In the genomic region with DNA sequence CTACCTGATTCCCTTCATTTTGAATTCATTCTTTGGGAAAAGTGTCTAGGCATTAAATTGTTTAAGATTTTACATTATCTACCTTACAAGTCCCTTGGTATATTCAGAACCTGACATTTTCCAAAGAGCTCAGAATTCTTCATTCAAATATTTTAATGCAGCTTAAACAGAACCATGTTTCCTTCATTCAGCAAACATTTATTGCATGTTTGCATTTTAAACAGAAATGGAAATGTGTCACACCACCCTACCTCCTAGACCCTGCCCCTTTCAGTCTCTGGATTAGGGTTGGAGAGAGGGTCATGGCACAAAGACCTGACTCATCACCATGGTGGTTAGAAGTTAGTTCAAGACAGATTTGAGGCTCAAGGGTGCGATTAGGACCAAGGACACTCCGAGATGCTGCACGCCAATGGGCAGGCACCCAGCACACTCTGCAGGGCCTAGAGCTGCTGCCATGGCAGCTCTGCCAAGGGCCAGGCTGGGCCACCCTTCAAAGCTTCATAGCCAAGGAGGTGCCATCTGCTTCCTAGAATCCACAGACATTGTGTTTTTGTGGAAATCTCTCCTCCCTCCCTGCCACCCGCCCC, we compare ENCODE assay signal across 20 cellular contexts.
DNase-seq lines count a peak whose midpoint lies in the region; FAIRE-seq and TF ChIP-seq lines count a peak whose summit lies in the region.
"Had no signal": no experiment of that assay in that cellular context is flagged by ENCODE, and none has a peak within 500 bp of the region (broad histone marks: within the 10 kb centered on the region; RNA-seq: fewer than 3 reads in every experiment).

No MANE protein-coding gene starts in this region.

- peaks cover 41% of the 10 kb centered on the region for H3F3A ChIP-seq in GM23248 (ENCODE audit: insufficient read depth)

- peak overlapping the region; percentile 90 for H3K27ac ChIP-seq in GM23248
- H3K27ac ChIP-seq in kidney (ENCODE audit: low read depth in 2 of 2, low read length in 2 of 2), result no peak overlapping the region
- H3K27ac ChIP-seq in transverse colon, result peak overlapping the region in 3 of 4 donors; percentile 1 to 21 (median 18)
- no peak overlapping the region for H3K27ac ChIP-seq in SJCRH30
- H3K27ac ChIP-seq: cardiac muscle cell, KMS-11, VCaP had no signal

- H3K4me1 ChIP-seq in GM23248 (ENCODE audit: insufficient read depth), result peaks cover 48% of the 10 kb centered on the region
- peaks cover 48% of the 10 kb centered on the region for H3K4me1 ChIP-seq in adipocyte (ENCODE audit: control insufficient read depth, insufficient read depth, low read length)
- H3K4me1 ChIP-seq in kidney (ENCODE audit: control insufficient read depth in 1 of 2, insufficient read depth in 1 of 2, low read depth in 1 of 2, low read length in 2 of 2), result no peaks in the 10 kb centered on the region
- peaks cover 0 to 11% (median 6%) of the 10 kb centered on the region in 4 donors for H3K4me1 ChIP-seq in transverse colon
- no peaks in the 10 kb centered on the region for H3K4me1 ChIP-seq in SJCRH30

- DNase-seq in GM23248 (peak; percentile 42), adipocyte (ENCODE audit: low read depth) (peak; percentile 24), kidney (peak; percentile 39), transverse colon (no peak), SJCRH30 (no peak), mesenteric fat pad (ENCODE audit: low spot score) (no peak), hippocampal formation (lab: John Stamatoyannopoulos, UW) (no peak)
- DNase-seq: activated CD4-positive, alpha-beta T cell treated with anti-CD3 and anti-CD28 coated beads for 48 hours; activated naive CD4-positive, alpha-beta T cell treated with Interleukin-2 at 50 U/mL for 16 hours; activated T-cell treated with anti-CD3 and anti-CD28 coated beads, Interleukin-2, amount 50 U/mL, for 48 hours; glutamatergic neuron; MV-4-11; NCI-H526; occipital lobe; stimulated activated CD4-positive, alpha-beta T cell treated with anti-CD3 and anti-CD28 coated beads, Interleukin-4, amount 100 ng/mL, for 4 hours; stimulated activated naive CD4-positive, alpha-beta T cell had no signal

- peaks cover 13% of the 10 kb centered on the region; the same call in 1 of the 2 replicates for H3K36me3 ChIP-seq in GM23248 (ENCODE audit: low read depth)
- peaks cover 33% of the 10 kb centered on the region for H3K36me3 ChIP-seq in adipocyte (ENCODE audit: control insufficient read depth, insufficient read depth, low read length, severe bottlenecking)
- H3K36me3 ChIP-seq in kidney (ENCODE audit: control insufficient read depth in 1 of 2, insufficient read depth in 2 of 2, low read length in 2 of 2), result no peaks in the 10 kb centered on the region
- H3K36me3 ChIP-seq in transverse colon, result no peaks in the 10 kb centered on the region
- peaks cover 53% of the 10 kb centered on the region for H3K36me3 ChIP-seq in SJCRH30
- H3K36me3 ChIP-seq: cardiac muscle cell had no signal

- H3K9me3 ChIP-seq in GM23248 (ENCODE audit: low read depth), result no peaks in the 10 kb centered on the region
- H3K9me3 ChIP-seq in adipocyte (ENCODE audit: control insufficient read depth, low read length), result no peaks in the 10 kb centered on the region
- H3K9me3 ChIP-seq in kidney (ENCODE audit: control insufficient read depth in 1 of 2, low read length in 2 of 2), result no peaks in the 10 kb centered on the region
- H3K9me3 ChIP-seq in transverse colon, result no peaks in the 10 kb centered on the region
- H3K9me3 ChIP-seq in SJCRH30 (replicated peaks), result no peaks in the 10 kb centered on the region

- no peaks in the 10 kb centered on the region for H3K9me2 ChIP-seq in GM23248 (ENCODE audit: insufficient read depth)

- 78 to 79% methylated on average over 4 of the region's 4 CpGs for WGBS in GM23248 (ENCODE audit: low coverage in 1 of 2, low lambda C conversion rate in 2 of 2, missing lambda C conversion rate in 2 of 2), 2 experiments
- 87% methylated on average over 4 of the region's 4 CpGs; no CpG with 5 or more reads in 1 of the 2 donors for WGBS in transverse colon (ENCODE audit: low coverage in 1 of 2), 2 donors

- intact Hi-C loops in kidney (cut with DNase I) (no loop called here), transverse colon (cut with DNase I; ENCODE audit: low total_unique reads) (no loop called here)

- peak overlapping the region; percentile 60 for H3K4me2 ChIP-seq in GM23248 (ENCODE audit: unreplicated experiment)
- H3K4me2 ChIP-seq: KMS-11 had no signal

- H3K27me3 ChIP-seq in GM23248 (replicated peaks; ENCODE audit: insufficient read depth) (no peaks in the 10 kb centered on the region), adipocyte (replicated peaks; ENCODE audit: control insufficient read depth, insufficient read depth, low read length) (no peaks in the 10 kb centered on the region), transverse colon (no peaks in the 10 kb centered on the region), SJCRH30 (no peaks in the 10 kb centered on the region)
- H3K27me3 ChIP-seq: cardiac muscle cell had no signal

- peaks cover 68% of the 10 kb centered on the region for H3K79me2 ChIP-seq in GM23248 (ENCODE audit: insufficient read depth)

- H3K9ac ChIP-seq in GM23248 (peak overlapping the region; percentile 66), adipocyte (ENCODE audit: low read length) (peak overlapping the region; percentile 53), kidney (ENCODE audit: low read length in 2 of 2) (no peak overlapping the region)
- H3K9ac ChIP-seq: KMS-11 had no signal

- H3K4me3 ChIP-seq in GM23248 (no peak overlapping the region), adipocyte (ENCODE audit: low read length) (no peak overlapping the region), kidney (ENCODE audit: low read length in 2 of 2) (no peak overlapping the region), transverse colon (no peak overlapping the region), SJCRH30 (no peak overlapping the region)
- H3K4me3 ChIP-seq: cardiac muscle cell had no signal

- no peak for TF ChIP-seq CTCF in kidney (IDR thresholded peaks at IDR 0.05; ENCODE audit: borderline replicate concordance, extremely low read depth, insufficient read depth)
- no peak for TF ChIP-seq CTCF in transverse colon (IDR thresholded peaks at IDR 0.05)

- no peak for TF ChIP-seq POLR2A in transverse colon (IDR thresholded peaks at IDR 0.05)

- FAIRE-seq in kidney (lab: Jason Lieb, UNC), result no peak
- FAIRE-seq: endometrium had no signal

- no peaks in the 10 kb centered on the region for H4K20me1 ChIP-seq in GM23248 (ENCODE audit: insufficient read depth)

- H2AFZ ChIP-seq in GM23248, result no peak overlapping the region

- in situ Hi-C loops in GM23248 (cut with MboI), result no loop called here
- in situ Hi-C loops in transverse colon (cut with MboI; ENCODE audit: low pct_ligation_motif_present in 1 of 4, low pct_unique_long_range_greater_than_20kb in 1 of 4, low sequenced_read_pairs in 3 of 4), result no loop called here

- no peak for TF ChIP-seq EP300 in transverse colon (IDR thresholded peaks at IDR 0.05; ENCODE audit: low read depth)

Comparison
In these comparisons a context has a peak if more than half of its experiments do, and no peak if none do; other contexts are left out.
1. DNase-seq: peak in GM23248 (single experiment), adipocyte (single experiment) and kidney (single experiment); none in transverse colon (single experiment), SJCRH30 (0 of 2), mesenteric fat pad (single experiment) and hippocampal formation (0 of 2).
2. H3K27ac ChIP-seq: peak in GM23248 (single experiment) and transverse colon (3 of 4); none in kidney (0 of 2) and SJCRH30 (single experiment).
3. H3K9ac ChIP-seq: peak in GM23248 (single experiment) and adipocyte (single experiment); none in kidney (0 of 2).